Comparison of ENCODE assay signal across 1 cellular context in the genomic region with DNA sequence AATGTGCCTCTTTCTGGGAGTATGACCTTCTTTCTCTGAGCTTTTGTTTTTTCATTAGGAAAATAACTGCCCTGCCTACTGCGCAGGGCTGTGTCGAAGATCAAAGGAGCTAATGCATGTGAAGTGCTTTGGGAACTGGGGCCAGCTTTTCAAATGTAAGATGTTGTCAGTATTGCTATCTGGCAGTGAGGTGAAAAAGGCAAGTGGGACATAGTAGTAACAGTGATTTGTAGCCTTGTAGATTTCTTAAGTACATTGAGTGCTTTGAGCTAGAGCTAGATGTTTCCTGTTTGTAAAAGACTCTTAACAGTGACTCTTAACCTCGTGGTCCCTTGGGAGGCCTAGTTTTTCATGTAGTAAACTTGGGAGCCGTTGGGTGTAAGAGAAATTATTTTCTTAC.
TF ChIP-seq lines count a peak whose summit lies in the region.

No MANE protein-coding gene starts in this region.

TF ChIP-seq in K562, 482 proteins besides CTCF, POLR2A, EP300 and RAD21 (continued from another document):
- TF ChIP-seq JUND (IDR thresholded peaks at IDR 0.05; ENCODE audit: borderline replicate concordance, low read depth, low read length) (no peak), JUND (tag; IDR thresholded peaks at IDR 0.05; ENCODE audit: borderline replicate concordance, low read depth, low read length) (no peak), ARID4B (CRISPR knock-in tag; IDR thresholded peaks at IDR 0.05) (no peak), HEY1 (CRISPR knock-in tag; IDR thresholded peaks at IDR 0.05; ENCODE audit: borderline replicate concordance) (no peak), MYNN (IDR thresholded peaks at IDR 0.05) (no peak), MYNN (CRISPR knock-in tag; IDR thresholded peaks at IDR 0.05) (no peak), CHAMP1 (IDR thresholded peaks at IDR 0.05) (no peak), KAT2B (IDR thresholded peaks at IDR 0.05; ENCODE audit: low read depth, low read length) (no peak), ELF4 (CRISPR knock-in tag; IDR thresholded peaks at IDR 0.05) (no peak), NCOA6 (IDR thresholded peaks at IDR 0.05) (no peak), MTA2 (IDR thresholded peaks at IDR 0.05; ENCODE audit: low read depth) (no peak), ILF3 (IDR thresholded peaks at IDR 0.05; ENCODE audit: borderline replicate concordance) (no peak), SRSF7 (optimal IDR thresholded peaks at IDR 0.05; ENCODE audit: low read depth, low read length) (no peak)
